Comparison of ENCODE assay signal across 11 cellular contexts in genomic region chr11:2655834-2656622, GRCh38. TPM values are rescaled to one million over a fixed set of nuclear protein-coding genes. Genes with fewer than 3 reads are reported as not detected.
DNase-seq lines count a peak whose midpoint lies in the region; ATAC-seq, FAIRE-seq and TF ChIP-seq lines count a peak whose summit lies in the region.
"Had no signal": no experiment of that assay in that cellular context is flagged by ENCODE, and none has a peak within 500 bp of the region (broad histone marks: within the 10 kb centered on the region; RNA-seq: fewer than 3 reads in every experiment).

No MANE protein-coding gene starts in this region.

- POLR2A ChIA-PET in CD4-positive, alpha-beta T cell (lab: Charles Lee): no interaction called here

- H3K36me3 Mint-ChIP-seq in CD4-positive, alpha-beta T cell (ENCODE audit: low read depth): peaks cover 66% of the 10 kb centered on the region

- no peak for TF ChIP-seq POLR2A in H54 (IDR thresholded peaks at IDR 0.05; ENCODE audit: low read depth, low read length)

- CTCF ChIA-PET in CD4-positive, alpha-beta T cell (lab: Charles Lee): no interaction called here

- intact Hi-C loops in CD4-positive, alpha-beta T cell (cut with DNase I, micrococcal nuclease): no loop called here
- intact Hi-C loops in sciatic nerve (cut with DNase I): no loop called here

- peaks cover 4% of the 10 kb centered on the region for H3K9me3 ChIP-seq in CD4-positive, alpha-beta T cell (ENCODE audit: control insufficient read depth, low read length)

- H3K4me1 Mint-ChIP-seq in CD4-positive, alpha-beta T cell (ENCODE audit: low read depth): no peaks in the 10 kb centered on the region
- H3K4me1 Mint-ChIP-seq: B cell had no signal

- H3K27ac ChIP-seq in CD4-positive, alpha-beta T cell (ENCODE audit: low read depth, low read length): no peak overlapping the region
- H3K27ac ChIP-seq: ovary had no signal

- no peak overlapping the region for H3K27ac Mint-ChIP-seq in CD4-positive, alpha-beta T cell
- H3K27ac Mint-ChIP-seq: B cell had no signal

- TF ChIP-seq CTCF in CD4-positive, alpha-beta T cell (IDR thresholded peaks at IDR 0.05): no peak

- no peaks in the 10 kb centered on the region for H3K9me3 Mint-ChIP-seq in CD4-positive, alpha-beta T cell

- DNase-seq in AG08395 (ENCODE audit: low spot score) (peak; percentile 40), H54 (ENCODE audit: insufficient read length, low spot score) (peak; percentile 19), SW480 (ENCODE audit: low spot score) (peak; percentile 9), iris pigment epithelial cell (ENCODE audit: low read depth) (peak; percentile 52), sciatic nerve (ENCODE audit: low spot score) (no peak), NCI-H146 (lab: John Stamatoyannopoulos, UW) (no peak)
- no peak for DNase-seq in CD4-positive, alpha-beta T cell
- DNase-seq: activated gamma-delta T cell had no signal

- no peak for ATAC-seq in CD4-positive, alpha-beta T cell (ENCODE audit: poor library complexity)
- ATAC-seq in sciatic nerve (no peak), GM18520 (IDR thresholded peaks at IDR 0.05; ENCODE audit: unreplicated experiment) (no peak)

- H3K4me3 Mint-ChIP-seq in CD4-positive, alpha-beta T cell: no peak overlapping the region
- H3K4me3 Mint-ChIP-seq: B cell had no signal

- H3K27me3 Mint-ChIP-seq in CD4-positive, alpha-beta T cell: no peaks in the 10 kb centered on the region
- H3K27me3 Mint-ChIP-seq: B cell had no signal

- H3K27me3 ChIP-seq in CD4-positive, alpha-beta T cell (ENCODE audit: control insufficient read depth, insufficient read depth, low read length): no peaks in the 10 kb centered on the region
- H3K27me3 ChIP-seq: ovary had no signal

- no peak for FAIRE-seq in H54 (lab: Jason Lieb, UNC)

RNA-seq across cellular contexts. Expression of gene KCNQ1OT1, which starts 43.8 kb away (rescaled TPM):
- total RNA-seq in CD4-positive, alpha-beta T cell: under 1 TPM; 0.17 to 0.22 TPM
- 7.2 TPM for total RNA-seq in sciatic nerve

Comparison
In these comparisons a context has a peak if more than half of its experiments do, and no peak if none do; other contexts are left out.
1. DNase-seq: peak in AG08395 (single experiment), H54 (single experiment), SW480 (single experiment) and iris pigment epithelial cell (single experiment); none in CD4-positive, alpha-beta T cell (0 of 10), sciatic nerve (single experiment) and NCI-H146 (single experiment).